Comparison of ENCODE assay signal across 18 cellular contexts in genomic region chr5:10866913-10867312, GRCh38.
DNase-seq lines count a peak whose midpoint lies in the region; ATAC-seq, FAIRE-seq and TF ChIP-seq lines count a peak whose summit lies in the region.
"Had no signal": no experiment of that assay in that cellular context is flagged by ENCODE, and none has a peak within 500 bp of the region (broad histone marks: within the 10 kb centered on the region; RNA-seq: fewer than 3 reads in every experiment).

No MANE protein-coding gene starts in this region.

- H3K27me3 ChIP-seq in IMR-90 (ENCODE audit: control insufficient read depth, insufficient read depth, low read length) (no peaks in the 10 kb centered on the region), astrocyte (ENCODE audit: insufficient read depth, low read length) (peaks cover 6% of the 10 kb centered on the region), lung (ENCODE audit: control insufficient read depth, insufficient read depth) (no peaks in the 10 kb centered on the region)
- H3K27me3 ChIP-seq: heart right ventricle had no signal

- DNase-seq in IMR-90: peak; percentile 18
- DNase-seq in astrocyte (ENCODE audit: low read depth): no peak
- no peak for DNase-seq in lung (ENCODE audit: low spot score)
- DNase-seq in effector CD8-positive, alpha-beta T cell (lab: John Stamatoyannopoulos, UW): no peak
- no peak for DNase-seq in ACHN
- no peak for DNase-seq in epidermal melanocyte (ENCODE audit: insufficient read length, low spot score)
- DNase-seq: activated CD8-positive, alpha-beta T cell treated with anti-CD3 and anti-CD28 coated beads for 36 hours; CD4-positive, CD25-positive, alpha-beta regulatory T cell; EL; heart right ventricle; naive B cell; NCI-H1930; stimulated activated naive CD8-positive, alpha-beta T cell treated with anti-CD3 and anti-CD28 coated beads, Interleukin-15, amount 100 ng/mL, for 72 hours had no signal

- H4K91ac ChIP-seq in IMR-90 (ENCODE audit: insufficient read depth, low read depth, low read length): no peak overlapping the region

- H3K4me3 ChIP-seq in IMR-90 (ENCODE audit: insufficient read depth, low read depth, low read length): no peak overlapping the region
- H3K4me3 ChIP-seq in astrocyte (ENCODE audit: insufficient read depth, low read depth, low read length): no peak overlapping the region
- H3K4me3 ChIP-seq in lung: no peak overlapping the region
- H3K4me3 ChIP-seq: heart right ventricle, SK-N-MC had no signal

- H3K9me1 ChIP-seq in IMR-90 (ENCODE audit: insufficient read depth, low read length): no peaks in the 10 kb centered on the region

- no peak overlapping the region for H2BK120ac ChIP-seq in IMR-90 (ENCODE audit: low read depth, low read length)

- no peak overlapping the region for H3K18ac ChIP-seq in IMR-90 (ENCODE audit: low read depth, low read length)

- no peak overlapping the region for H2AK5ac ChIP-seq in IMR-90 (ENCODE audit: low read depth, low read length)

- H3K27me3 Mint-ChIP-seq in astrocyte (ENCODE audit: low read depth, unreplicated experiment): peaks cover 10% of the 10 kb centered on the region

- H3K27ac ChIP-seq in C4-2B (no peak overlapping the region), IMR-90 (ENCODE audit: insufficient read depth, low read length) (no peak overlapping the region), astrocyte (ENCODE audit: low read depth, low read length) (no peak overlapping the region), lung (ENCODE audit: low read depth in 1 of 2, low read length in 1 of 2) (no peak overlapping the region)
- H3K27ac ChIP-seq: heart right ventricle, SK-N-MC had no signal

- FAIRE-seq in astrocyte (lab: Jason Lieb, UNC): no peak
- FAIRE-seq: GM12891, TTC549 had no signal

- no peaks in the 10 kb centered on the region for H3K4me1 Mint-ChIP-seq in astrocyte (ENCODE audit: low read depth, unreplicated experiment)
- H3K4me1 Mint-ChIP-seq: CD4-positive, CD25-positive, alpha-beta regulatory T cell; naive B cell had no signal

- no peak overlapping the region for H4K5ac ChIP-seq in IMR-90 (ENCODE audit: low read depth, low read length)

- no TSS peak for BruUV-seq in IMR-90 (replicated peaks; lab: Mats Ljungman, UMichigan)

- intact Hi-C loops in IMR-90 (cut with micrococcal nuclease): loop anchor here (10.0 kb wide), 1 partner anchor 118 kb away; no protein-coding TSS in a partner anchor

- no peaks in the 10 kb centered on the region; the same call in 1 of the 2 replicates for H3K4me1 ChIP-seq in IMR-90 (ENCODE audit: control insufficient read depth, insufficient read depth, low read length)
- H3K4me1 ChIP-seq in astrocyte (ENCODE audit: insufficient read depth, low read length): no peaks in the 10 kb centered on the region
- no peaks in the 10 kb centered on the region for H3K4me1 ChIP-seq in lung (ENCODE audit: control insufficient read depth in 2 of 2, insufficient read depth in 2 of 2, low read length in 2 of 2)
- H3K4me1 ChIP-seq: heart right ventricle had no signal

- H3K9ac ChIP-seq in IMR-90 (ENCODE audit: low read depth, low read length) (no peak overlapping the region), astrocyte (ENCODE audit: low read length) (no peak overlapping the region)

- H3K4me2 ChIP-seq in IMR-90 (ENCODE audit: low read depth, low read length) (no peak overlapping the region), astrocyte (ENCODE audit: low read length) (no peak overlapping the region)

- no peak overlapping the region for H3K27ac Mint-ChIP-seq in astrocyte (ENCODE audit: unreplicated experiment)
- H3K27ac Mint-ChIP-seq: activated CD8-positive, alpha-beta T cell treated with anti-CD3 and anti-CD28 coated beads for 36 hours; CD4-positive, CD25-positive, alpha-beta regulatory T cell; naive B cell; stimulated activated naive CD8-positive, alpha-beta T cell treated with anti-CD3 and anti-CD28 coated beads, Interleukin-15, amount 100 ng/mL, for 72 hours had no signal

- H3K23ac ChIP-seq in IMR-90 (ENCODE audit: low read depth, low read length): no peak overlapping the region

- H3K36me3 ChIP-seq in IMR-90 (ENCODE audit: control insufficient read depth, insufficient read depth, low read length): no peaks in the 10 kb centered on the region
- no peaks in the 10 kb centered on the region for H3K36me3 ChIP-seq in astrocyte (ENCODE audit: insufficient read depth, low read length)
- H3K36me3 ChIP-seq in lung (ENCODE audit: control insufficient read depth in 2 of 2, insufficient read depth in 2 of 2, low read length in 2 of 2): no peaks in the 10 kb centered on the region
- H3K36me3 ChIP-seq: heart right ventricle had no signal

- TF ChIP-seq CTCF in C4-2B (conservative IDR thresholded peaks at IDR 0.05) (peak; percentile 15), IMR-90 (conservative IDR thresholded peaks at IDR 0.05; ENCODE audit: low read depth, low read length) (peak; percentile 40), astrocyte (IDR thresholded peaks at IDR 0.05; ENCODE audit: insufficient read depth, low read depth, low read length) (peak; percentile 6), lung (IDR thresholded peaks at IDR 0.05; ENCODE audit: control extremely low read depth, extremely low read depth) (no peak)

- no peaks in the 10 kb centered on the region; the same call in 1 of the 2 replicates for H3K9me3 ChIP-seq in IMR-90 (ENCODE audit: control insufficient read depth, insufficient read depth, low read length)
- H3K9me3 ChIP-seq in astrocyte (ENCODE audit: insufficient read depth, low read depth, low read length): no peaks in the 10 kb centered on the region
- no peaks in the 10 kb centered on the region for H3K9me3 ChIP-seq in lung (ENCODE audit: control insufficient read depth in 2 of 2, insufficient read depth in 1 of 2, low read length in 1 of 2)
- H3K9me3 ChIP-seq: heart right ventricle had no signal

- no peak overlapping the region for H2BK20ac ChIP-seq in IMR-90 (ENCODE audit: low read depth, low read length)

- no peak overlapping the region for H3K4ac ChIP-seq in IMR-90 (ENCODE audit: low read depth, low read length)

- in situ Hi-C loops in IMR-90 (cut with MboI; ENCODE audit: low sequenced_read_pairs) (no loop called here), ACHN (cut with HindIII; ENCODE audit: low pct_ligation_motif_present, low pct_unique_long_range_greater_than_20kb, low sequenced_read_pairs) (no loop called here)

- H4K20me1 ChIP-seq in IMR-90 (ENCODE audit: insufficient read depth, low read length) (no peaks in the 10 kb centered on the region), astrocyte (ENCODE audit: insufficient read depth, low read length) (no peaks in the 10 kb centered on the region)

- no peaks in the 10 kb centered on the region for H3K79me2 ChIP-seq in astrocyte (ENCODE audit: insufficient read depth, low read length)

- H3K9me3 Mint-ChIP-seq in astrocyte (ENCODE audit: unreplicated experiment): no peaks in the 10 kb centered on the region
- H3K9me3 Mint-ChIP-seq: activated CD8-positive, alpha-beta T cell treated with anti-CD3 and anti-CD28 coated beads for 36 hours; stimulated activated naive CD8-positive, alpha-beta T cell treated with anti-CD3 and anti-CD28 coated beads, Interleukin-15, amount 100 ng/mL, for 72 hours had no signal

- no peak overlapping the region for H2AFZ ChIP-seq in IMR-90 (replicated peaks; ENCODE audit: low read length, poor library complexity)
- no peak overlapping the region for H2AFZ ChIP-seq in astrocyte (ENCODE audit: low read depth, low read length)

- ATAC-seq in IMR-90 (ENCODE audit: low read depth) (no peak), lung (ENCODE audit: insufficient read depth, low FRiP score) (peak; percentile 19), HG03108 (IDR thresholded peaks at IDR 0.05; ENCODE audit: unreplicated experiment) (no peak)
- ATAC-seq: activated CD8-positive, alpha-beta T cell treated with anti-CD3 and anti-CD28 coated beads for 36 hours; heart right ventricle; stimulated activated naive CD8-positive, alpha-beta T cell treated with anti-CD3 and anti-CD28 coated beads, Interleukin-15, amount 100 ng/mL, for 72 hours had no signal

- H2AK9ac ChIP-seq in IMR-90 (replicated peaks; ENCODE audit: low read depth, low read length, poor library complexity): no peak overlapping the region

- 100% methylated on average over 1 of the region's 4 CpGs; no CpG with 5 or more reads in 1 of the 2 experiments for WGBS in IMR-90 (ENCODE audit: extremely low coverage in 2 of 2, insufficient read length in 1 of 2), 2 experiments
- WGBS in lung, 2 donors: 47 to 60% methylated on average over 4 of the region's 4 CpGs

- H3K14ac ChIP-seq in IMR-90 (replicated peaks; ENCODE audit: low read depth, low read length): no peak overlapping the region

- no peak overlapping the region for H2BK15ac ChIP-seq in IMR-90 (ENCODE audit: low read depth, low read length)

- H3K4me3 Mint-ChIP-seq in astrocyte (ENCODE audit: unreplicated experiment): no peak overlapping the region
- H3K4me3 Mint-ChIP-seq: activated CD8-positive, alpha-beta T cell treated with anti-CD3 and anti-CD28 coated beads for 36 hours; CD4-positive, CD25-positive, alpha-beta regulatory T cell; naive B cell; stimulated activated naive CD8-positive, alpha-beta T cell treated with anti-CD3 and anti-CD28 coated beads, Interleukin-15, amount 100 ng/mL, for 72 hours had no signal

- no peaks in the 10 kb centered on the region for H3K36me3 Mint-ChIP-seq in astrocyte (ENCODE audit: low read depth, unreplicated experiment)
- H3K36me3 Mint-ChIP-seq: CD4-positive, CD25-positive, alpha-beta regulatory T cell; naive B cell had no signal

- H4K8ac ChIP-seq in IMR-90 (ENCODE audit: low read depth in 2 of 2, low read length in 2 of 2): no peak overlapping the region

- no peak for TF ChIP-seq POLR2A in IMR-90 (IDR thresholded peaks at IDR 0.05; ENCODE audit: low read depth, low read length)

- POLR2A ChIA-PET in IMR-90 (lab: Charles Lee; ENCODE audit: unreplicated experiment): no interaction called here

- dilution Hi-C loops in IMR-90 (cut with HindIII; ENCODE audit: low sequenced_read_pairs, unreplicated experiment): no loop called here

- 0 out of 2 replicates have a peak, but pooled peaks have one; percentile 31 for TF ChIP-seq RAD21 in IMR-90 (IDR thresholded peaks at IDR 0.05; ENCODE audit: low read length)

- H3K56ac ChIP-seq in IMR-90 (ENCODE audit: extremely low read depth, insufficient read depth, low read length): no peak overlapping the region

- H3K79me1 ChIP-seq in IMR-90 (ENCODE audit: low read depth in 1 of 2, low read length in 2 of 2): no peaks in the 10 kb centered on the region

- CTCF ChIA-PET in IMR-90 (lab: Yijun Ruan, JAX): interaction anchor here (1.1 to 2.2 kb wide), 3 partner anchors 9 to 25 kb away, joined by 3 to 7 read pairs (median 4); no protein-coding TSS in a partner anchor

- no peak overlapping the region for H2BK5ac ChIP-seq in IMR-90 (ENCODE audit: low read depth, low read length, poor library complexity, severe bottlenecking)

TF ChIP-seq in IMR-90, 13 proteins besides CTCF, POLR2A, EP300 and RAD21 (continues in another document):
- TF ChIP-seq MXI1 (IDR thresholded peaks at IDR 0.05; ENCODE audit: borderline replicate concordance, low read depth, low read length) (no peak), BHLHE40 (IDR thresholded peaks at IDR 0.05; ENCODE audit: low read depth, low read length) (no peak), CEBPB (IDR thresholded peaks at IDR 0.05; ENCODE audit: low read depth, low read length) (no peak), SMC3 (IDR thresholded peaks at IDR 0.05; ENCODE audit: low read depth, low read length) (no peak), MAZ (IDR thresholded peaks at IDR 0.05; ENCODE audit: borderline replicate concordance, low read depth, low read length) (no peak), MAFK (IDR thresholded peaks at IDR 0.05; ENCODE audit: low read depth, low read length) (no peak)
